Comparison of ENCODE assay signal across 17 cellular contexts in the genomic region with DNA sequence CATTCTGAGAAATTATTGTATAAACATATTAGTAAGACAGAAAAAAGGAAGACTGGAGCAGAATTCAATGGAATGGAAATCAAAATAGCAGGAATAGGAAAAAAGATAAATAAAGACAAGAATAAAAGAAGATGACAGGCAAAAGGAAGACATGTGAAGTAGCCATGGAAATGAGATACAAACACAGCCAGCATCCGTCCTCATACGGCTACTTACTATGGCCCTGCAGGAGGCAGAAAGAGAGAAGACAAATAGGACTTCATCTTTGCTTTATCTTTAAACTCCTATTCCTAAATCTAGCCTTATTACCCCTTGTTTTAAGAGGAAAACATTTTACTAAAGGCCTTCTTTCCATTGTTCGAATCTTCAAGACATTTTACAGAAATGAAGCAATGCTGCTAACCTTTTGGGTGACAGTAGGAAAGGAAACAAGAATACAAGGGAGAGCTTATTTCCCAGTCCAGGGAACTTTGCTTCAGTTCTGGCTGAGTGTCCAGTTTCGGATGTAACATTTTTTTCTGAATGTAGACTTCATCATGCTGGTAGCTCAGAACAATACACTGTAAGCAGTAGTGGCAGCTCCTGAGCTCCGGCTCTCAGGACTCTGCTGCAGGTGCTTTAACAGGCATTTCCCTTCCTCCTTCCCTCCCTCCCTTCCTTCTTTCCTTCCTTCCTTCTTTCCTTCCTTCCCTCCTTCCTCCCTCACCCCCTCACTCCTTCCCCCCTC.
DNase-seq lines count a peak whose midpoint lies in the region; ATAC-seq, FAIRE-seq and TF ChIP-seq lines count a peak whose summit lies in the region.
"Had no signal": no experiment of that assay in that cellular context is flagged by ENCODE, and none has a peak within 500 bp of the region (broad histone marks: within the 10 kb centered on the region; RNA-seq: fewer than 3 reads in every experiment).

No MANE protein-coding gene starts in this region.

- H3K9me3 ChIP-seq in esophagus muscularis mucosa, result no peaks in the 10 kb centered on the region
- H3K9me3 ChIP-seq: SK-N-SH had no signal

- no peak for TF ChIP-seq POLR2A in esophagus muscularis mucosa (IDR thresholded peaks at IDR 0.05; ENCODE audit: low read depth)

- WGBS in esophagus muscularis mucosa, result 30% methylated on average over 5 of the region's 5 CpGs

- FAIRE-seq in D721Med (lab: Jason Lieb, UNC), result peak; percentile 58
- peak; percentile 15 for FAIRE-seq in GM18507 (lab: Jason Lieb, UNC)
- FAIRE-seq: GM12891, H1 had no signal

- no peak overlapping the region for H3K9ac ChIP-seq in rectal smooth muscle tissue (ENCODE audit: low read length)
- H3K9ac ChIP-seq: SK-N-SH had no signal

- no peak overlapping the region for H3K4me3 ChIP-seq in esophagus muscularis mucosa
- H3K4me3 ChIP-seq in rectal smooth muscle tissue (ENCODE audit: low read length), result no peak overlapping the region

- ATAC-seq in HG03354 (IDR thresholded peaks at IDR 0.05; ENCODE audit: poor library complexity, severe bottlenecking, unreplicated experiment), result no peak
- no peak for ATAC-seq in HG03139 (IDR thresholded peaks at IDR 0.05; ENCODE audit: unreplicated experiment)
- ATAC-seq: HCT116 had no signal

- TF ChIP-seq EP300 in esophagus muscularis mucosa (IDR thresholded peaks at IDR 0.05), result no peak

- TF ChIP-seq CTCF in D721Med (IDR thresholded peaks at IDR 0.05; ENCODE audit: insufficient read depth, missing control alignments), result no peak
- no peak for TF ChIP-seq CTCF in esophagus muscularis mucosa (IDR thresholded peaks at IDR 0.05)

- DNase-seq in D721Med (ENCODE audit: insufficient read length, low spot score) (no peak), GM18507 (ENCODE audit: extremely low spot score, insufficient read length, low read depth) (no peak), esophagus muscularis mucosa (ENCODE audit: extremely low spot score) (no peak), T-helper 1 cell (no peak)
- DNase-seq: CD4-positive, CD25-positive, alpha-beta regulatory T cell; NCI-H1694; NCI-H2081 treated with DMSO at 0.1 percent for 48 hours; NCI-H446; NCI-H526; SIG-M5; SK-N-SH had no signal

- H3K4me1 ChIP-seq in esophagus muscularis mucosa (peaks cover 0 to 21% (median 16%) of the 10 kb centered on the region in 4 donors), rectal smooth muscle tissue (ENCODE audit: control insufficient read depth, insufficient read depth, low read length) (peaks cover 6% of the 10 kb centered on the region)

- H3K36me3 ChIP-seq in esophagus muscularis mucosa, result no peaks in the 10 kb centered on the region
- no peaks in the 10 kb centered on the region for H3K36me3 ChIP-seq in rectal smooth muscle tissue (ENCODE audit: control insufficient read depth, insufficient read depth, low read length)

- peak overlapping the region; percentile 32 to 69 (median 55) for H3K27ac ChIP-seq in esophagus muscularis mucosa (replicated peaks in 1 of 4)
- H3K27ac ChIP-seq in rectal smooth muscle tissue (ENCODE audit: low read depth, low read length), result peak overlapping the region; percentile 50

- intact Hi-C loops in esophagus muscularis mucosa (cut with DNase I), result no loop called here

- no peaks in the 10 kb centered on the region for H3K27me3 ChIP-seq in esophagus muscularis mucosa
- H3K27me3 ChIP-seq in rectal smooth muscle tissue (ENCODE audit: control insufficient read depth, insufficient read depth, low read length), result no peaks in the 10 kb centered on the region
